Comparison of ENCODE assay signal across 16 cellular contexts in the genomic region with DNA sequence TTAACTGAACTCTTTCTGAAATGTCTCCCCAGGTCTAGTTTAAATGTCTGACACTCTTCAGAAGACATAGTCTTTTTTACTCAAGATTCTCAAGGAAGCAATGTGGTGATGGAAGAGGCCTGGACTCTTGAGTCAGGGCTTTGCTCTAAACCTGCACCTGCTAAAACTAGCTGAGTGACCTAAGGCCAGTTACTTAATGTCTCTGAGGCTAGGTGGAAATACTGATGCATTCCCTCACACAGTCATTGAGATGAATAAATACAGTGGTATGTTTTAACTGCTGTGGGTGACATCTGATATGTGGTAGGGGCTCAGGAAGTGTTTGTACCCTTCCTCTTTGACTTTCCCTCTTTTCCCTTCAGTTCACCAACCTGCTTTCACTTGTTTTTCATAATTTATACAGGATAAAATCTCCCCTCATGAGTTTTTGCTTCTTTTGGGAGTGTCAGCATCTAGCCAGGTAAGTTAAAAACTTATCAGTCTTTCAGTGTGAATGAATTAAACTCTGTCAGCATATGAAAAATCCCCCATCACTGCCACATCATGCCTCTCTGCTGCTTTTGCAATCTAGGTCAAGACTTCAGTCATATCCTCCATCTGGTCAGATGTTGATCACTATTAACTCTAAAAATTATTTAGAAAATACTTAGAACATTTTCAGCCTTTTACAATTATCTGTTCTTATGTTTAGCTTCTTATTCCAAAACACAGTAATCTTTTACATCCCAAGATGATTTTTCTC.
DNase-seq lines count a peak whose midpoint lies in the region; ATAC-seq and TF ChIP-seq lines count a peak whose summit lies in the region.
"Had no signal": no experiment of that assay in that cellular context is flagged by ENCODE, and none has a peak within 500 bp of the region (broad histone marks: within the 10 kb centered on the region; RNA-seq: fewer than 3 reads in every experiment).

No MANE protein-coding gene starts in this region.

- no peak for ATAC-seq in activated T-cell treated with anti-CD3 and anti-CD28 coated beads, Interleukin-2, amount 50 U/mL, for 4 hours
- ATAC-seq in esophagus mucosa (peak; percentile 71), GM18907 (IDR thresholded peaks at IDR 0.05; ENCODE audit: unreplicated experiment) (no peak)

- TF ChIP-seq POLR2A in tibial nerve (IDR thresholded peaks at IDR 0.05), result no peak

- DNase-seq in activated T-cell treated with anti-CD3 and anti-CD28 coated beads, Interleukin-2, amount 50 U/mL, for 24 hours, result no peak
- no peak for DNase-seq in activated T-cell treated with anti-CD3 and anti-CD28 coated beads, Interleukin-2, amount 50 U/mL, for 4 hours
- DNase-seq in NCI-H226, result peak; percentile 4
- DNase-seq in tibial nerve (ENCODE audit: low spot score in 2 of 2), result no peak
- no peak for DNase-seq in NCI-H2196 (lab: John Stamatoyannopoulos, UW; ENCODE audit: unreplicated experiment)
- DNase-seq: C1 segment of cervical spinal cord, DMS 273 treated with DMSO at 0.1 percent for 48 hours, GOT3, KBM-7, NCI-H1436, NCI-H2029, NCI-H2171, NCI-H510A, NCI-H82 had no signal

- TF ChIP-seq CTCF in tibial nerve (IDR thresholded peaks at IDR 0.05), result no peak

- TF ChIP-seq EP300 in tibial nerve (IDR thresholded peaks at IDR 0.05), result no peak

- no peak overlapping the region for H3K4me3 Mint-ChIP-seq in activated T-cell treated with anti-CD3 and anti-CD28 coated beads, Interleukin-2, amount 50 U/mL, for 24 hours
- no peak overlapping the region for H3K4me3 Mint-ChIP-seq in activated T-cell treated with anti-CD3 and anti-CD28 coated beads, Interleukin-2, amount 50 U/mL, for 4 hours

- no peak overlapping the region for H3K4me3 ChIP-seq in tibial nerve

- H3K4me1 ChIP-seq in tibial nerve, result peaks cover 0 to 7% (median 2%) of the 10 kb centered on the region in 4 donors

- H3K27ac Mint-ChIP-seq in activated T-cell treated with anti-CD3 and anti-CD28 coated beads, Interleukin-2, amount 50 U/mL, for 24 hours, result peak overlapping the region; percentile 67

- H3K9me3 Mint-ChIP-seq in activated T-cell treated with anti-CD3 and anti-CD28 coated beads, Interleukin-2, amount 50 U/mL, for 24 hours, result no peaks in the 10 kb centered on the region
- no peaks in the 10 kb centered on the region for H3K9me3 Mint-ChIP-seq in activated T-cell treated with anti-CD3 and anti-CD28 coated beads, Interleukin-2, amount 50 U/mL, for 4 hours

- peaks cover 22% of the 10 kb centered on the region for H3K4me1 Mint-ChIP-seq in activated T-cell treated with anti-CD3 and anti-CD28 coated beads, Interleukin-2, amount 50 U/mL, for 24 hours (ENCODE audit: low read depth)
- H3K4me1 Mint-ChIP-seq in activated T-cell treated with anti-CD3 and anti-CD28 coated beads, Interleukin-2, amount 50 U/mL, for 4 hours (ENCODE audit: low read depth), result peaks cover 14% of the 10 kb centered on the region

- no peaks in the 10 kb centered on the region for H3K36me3 ChIP-seq in tibial nerve

- peaks cover 12% of the 10 kb centered on the region for H3K27me3 Mint-ChIP-seq in activated T-cell treated with anti-CD3 and anti-CD28 coated beads, Interleukin-2, amount 50 U/mL, for 24 hours
- H3K27me3 Mint-ChIP-seq in activated T-cell treated with anti-CD3 and anti-CD28 coated beads, Interleukin-2, amount 50 U/mL, for 4 hours (ENCODE audit: low read depth), result peaks cover 3% of the 10 kb centered on the region

- no peaks in the 10 kb centered on the region for H3K27me3 ChIP-seq in tibial nerve

- H3K36me3 Mint-ChIP-seq in activated T-cell treated with anti-CD3 and anti-CD28 coated beads, Interleukin-2, amount 50 U/mL, for 24 hours (ENCODE audit: low read depth), result no peaks in the 10 kb centered on the region
- H3K36me3 Mint-ChIP-seq in activated T-cell treated with anti-CD3 and anti-CD28 coated beads, Interleukin-2, amount 50 U/mL, for 4 hours (ENCODE audit: insufficient read depth), result no peaks in the 10 kb centered on the region

- H3K27ac ChIP-seq in tibial nerve, result peak overlapping the region in 3 of 4 donors; percentile 30 to 79 (median 65)

- H3K9me3 ChIP-seq in tibial nerve, result no peaks in the 10 kb centered on the region
